1 cellular context compared by ENCODE assay signal in the genomic region with DNA sequence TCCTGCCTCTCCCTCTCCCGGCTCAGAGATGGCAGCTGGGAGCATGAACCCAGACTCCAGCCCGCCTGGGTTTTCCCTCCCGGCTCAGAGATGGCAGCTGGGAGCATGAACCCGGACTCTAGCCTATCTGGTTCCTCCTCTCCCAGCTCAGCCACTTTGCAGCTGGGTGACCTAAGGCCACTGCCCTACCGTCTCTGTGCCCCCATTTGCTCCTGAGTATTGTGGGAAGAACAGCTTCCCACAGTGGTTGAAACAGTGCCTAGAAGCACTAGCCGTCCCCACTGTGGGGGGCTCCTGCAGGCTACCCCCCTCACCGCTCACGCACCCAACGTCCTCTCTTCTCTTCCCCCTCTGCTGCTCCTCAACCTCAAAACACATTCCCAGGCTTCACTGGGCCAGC.
TF ChIP-seq lines count a peak whose summit lies in the region.

No MANE protein-coding gene starts in this region.

TF ChIP-seq in H1, 55 proteins besides CTCF, POLR2A, EP300 and RAD21:
- no peak for TF ChIP-seq SIRT6 (IDR thresholded peaks at IDR 0.05; ENCODE audit: low read length)
- TF ChIP-seq, protein P1, sequence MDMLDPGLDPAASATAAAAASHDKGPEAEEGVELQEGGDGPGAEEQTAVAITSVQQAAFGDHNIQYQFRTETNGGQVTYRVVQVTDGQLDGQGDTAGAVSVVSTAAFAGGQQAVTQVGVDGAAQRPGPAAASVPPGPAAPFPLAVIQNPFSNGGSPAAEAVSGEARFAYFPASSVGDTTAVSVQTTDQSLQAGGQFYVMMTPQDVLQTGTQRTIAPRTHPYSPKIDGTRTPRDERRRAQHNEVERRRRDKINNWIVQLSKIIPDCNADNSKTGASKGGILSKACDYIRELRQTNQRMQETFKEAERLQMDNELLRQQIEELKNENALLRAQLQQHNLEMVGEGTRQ (IDR thresholded peaks at IDR 0.05; ENCODE audit: low read length), result no peak
TF ChIP-seq in H1: peak in this region for 0.
